In genomic region chr13:111652676-111653075, GRCh38 we compare ENCODE assay signal across 21 cellular contexts.
"Had no signal": no experiment of that assay in that cellular context is flagged by ENCODE, and none has a peak within 500 bp of the region (broad histone marks: within the 10 kb centered on the region; RNA-seq: fewer than 3 reads in every experiment).

No MANE protein-coding gene starts in this region.

- H3K27ac Mint-ChIP-seq: effector memory CD8-positive, alpha-beta T cell; endodermal cell; immature natural killer cell; mesothelial cell of epicardium; naive B cell had no signal

- H3K27me3 ChIP-seq: colonic mucosa, foreskin keratinocyte had no signal

- DNase-seq: colonic mucosa; dermis blood vessel endothelial cell; dorsolateral prefrontal cortex; effector CD8-positive, alpha-beta T cell; effector memory CD8-positive, alpha-beta T cell; endodermal cell; foreskin keratinocyte; heart left ventricle; hypothalamus; immature natural killer cell; left cardiac atrium; left lung; left ventricle myocardium superior; lower lobe of right lung; mesenchymal stem cell; mucosa of descending colon; naive B cell had no signal

- H3K4me2 ChIP-seq: hepatocyte had no signal

- H3K79me2 ChIP-seq: hepatocyte had no signal

- H3K27ac ChIP-seq: colonic mucosa, dorsolateral prefrontal cortex, esophagus muscularis mucosa, foreskin keratinocyte, gastroesophageal sphincter, heart left ventricle, hepatocyte, left lung, lower lobe of right lung had no signal

- H3K4me1 Mint-ChIP-seq: immature natural killer cell, mesothelial cell of epicardium, naive B cell had no signal

- H3K4me1 ChIP-seq: colonic mucosa, esophagus muscularis mucosa, foreskin keratinocyte, gastroesophageal sphincter, left lung, lower lobe of right lung had no signal

- H3K36me3 Mint-ChIP-seq: immature natural killer cell, mesothelial cell of epicardium, naive B cell had no signal

- H3K9me3 ChIP-seq: colonic mucosa, esophagus muscularis mucosa, gastroesophageal sphincter, heart left ventricle, left lung, lower lobe of right lung, mucosa of descending colon had no signal

- H3K4me3 Mint-ChIP-seq: effector memory CD8-positive, alpha-beta T cell; endodermal cell; immature natural killer cell; mesothelial cell of epicardium; naive B cell had no signal

- H3K9me3 Mint-ChIP-seq: effector memory CD8-positive, alpha-beta T cell; endodermal cell; immature natural killer cell; mesothelial cell of epicardium; naive B cell had no signal

- H2AFZ ChIP-seq: hepatocyte had no signal
